Comparison of ENCODE assay signal across 1 cellular context in genomic region chr9:131051592-131052517, GRCh38.
TF ChIP-seq lines count a peak whose summit lies in the region.

No MANE protein-coding gene starts in this region.

TF ChIP-seq in K562, 482 proteins besides CTCF, POLR2A, EP300 and RAD21:
- TF ChIP-seq STAT6 (CRISPR knock-in tag; IDR thresholded peaks at IDR 0.05) (peak; percentile 75; the same call in 1 of the 2 replicates), CBFA2T2 (conservative IDR thresholded peaks at IDR 0.05) (no peak), NR4A1 (CRISPR knock-in tag; IDR thresholded peaks at IDR 0.05) (no peak), NR4A1 (tag; IDR thresholded peaks at IDR 0.05) (no peak), KAT8 (IDR thresholded peaks at IDR 0.05; ENCODE audit: low read depth) (no peak), ILK (tag; IDR thresholded peaks at IDR 0.05; ENCODE audit: borderline replicate concordance, low read depth) (no peak), E2F1 (CRISPR knock-in tag; IDR thresholded peaks at IDR 0.05) (peak; percentile 67; the same call in 1 of the 2 replicates), MLX (CRISPR knock-in tag; conservative IDR thresholded peaks at IDR 0.05) (peak in 1 of 2 experiments; percentile 89; a peak in 1 of 4 replicates), KDM5B (IDR thresholded peaks at IDR 0.05; ENCODE audit: insufficient replicate concordance, low read depth, low read length) (no peak), ZNF274 (IDR thresholded peaks at IDR 0.05; ENCODE audit: borderline replicate concordance, low read depth, low read length) (no peak), ZKSCAN3 (CRISPR knock-in tag; IDR thresholded peaks at IDR 0.05) (no peak), AFF1 (IDR thresholded peaks at IDR 0.05; ENCODE audit: low read depth in 1 of 2, partially characterized antibody in 2 of 2) (no peak), ZNF354B (CRISPR knock-in tag; IDR thresholded peaks at IDR 0.05) (no peak), HNRNPUL1 (IDR thresholded peaks at IDR 0.05; ENCODE audit: low read length) (no peak), HMGXB4 (CRISPR knock-in tag; IDR thresholded peaks at IDR 0.05) (peak; percentile 73; the same call in 1 of the 2 replicates), NR2C1 (IDR thresholded peaks at IDR 0.05) (no peak), NR2C1 (tag; IDR thresholded peaks at IDR 0.05) (no peak), NFIX (CRISPR knock-in tag; IDR thresholded peaks at IDR 0.05; ENCODE audit: low read depth) (no peak)
